Comparison of ENCODE assay signal across 1 cellular context in genomic region chr1:203520315-203520714, GRCh38.
TF ChIP-seq lines count a peak whose summit lies in the region.

No MANE protein-coding gene starts in this region.

TF ChIP-seq in K562, 482 proteins besides CTCF, POLR2A, EP300 and RAD21:
- TF ChIP-seq SMAD3 (CRISPR knock-in tag; conservative IDR thresholded peaks at IDR 0.05) (no peak), POLR2H (tag; IDR thresholded peaks at IDR 0.05; ENCODE audit: low read depth) (no peak), SMARCE1 (IDR thresholded peaks at IDR 0.05) (no peak), POLR2G (IDR thresholded peaks at IDR 0.05; ENCODE audit: low read depth, low read length) (no peak), FOXK1 (CRISPR knock-in tag; IDR thresholded peaks at IDR 0.05; ENCODE audit: borderline replicate concordance) (no peak), JUND (IDR thresholded peaks at IDR 0.05; ENCODE audit: borderline replicate concordance, low read depth, low read length) (no peak), JUND (tag; IDR thresholded peaks at IDR 0.05; ENCODE audit: borderline replicate concordance, low read depth, low read length) (0 out of 3 replicates have a peak, but pooled peaks have one; percentile 25), FOS (IDR thresholded peaks at IDR 0.05; ENCODE audit: extremely low read depth, insufficient read length) (no peak), PHF21A (IDR thresholded peaks at IDR 0.05; ENCODE audit: borderline replicate concordance, low read depth) (no peak), TGIF2 (CRISPR knock-in tag; IDR thresholded peaks at IDR 0.05) (no peak), SIX5 (IDR thresholded peaks at IDR 0.05; ENCODE audit: borderline replicate concordance in 1 of 2, insufficient read depth in 1 of 2, low read depth in 1 of 2, low read length in 2 of 2) (no peak), HOXB6 (CRISPR knock-in tag; IDR thresholded peaks at IDR 0.05; ENCODE audit: borderline replicate concordance) (no peak), MECOM (CRISPR knock-in tag; IDR thresholded peaks at IDR 0.05) (no peak), ATF7 (IDR thresholded peaks at IDR 0.05) (peak; percentile 36; the same call in 1 of the 2 replicates), ATF3 (IDR thresholded peaks at IDR 0.05) (peak; percentile 74), ATF3 (CRISPR knock-in tag; conservative IDR thresholded peaks at IDR 0.05) (no peak), HDAC6 (IDR thresholded peaks at IDR 0.05; ENCODE audit: low read depth, low read length) (no peak), MYNN (IDR thresholded peaks at IDR 0.05) (no peak), MYNN (CRISPR knock-in tag; IDR thresholded peaks at IDR 0.05) (no peak), ID3 (CRISPR knock-in tag; IDR thresholded peaks at IDR 0.05) (no peak), ID3 (tag; IDR thresholded peaks at IDR 0.05) (no peak), NKRF (IDR thresholded peaks at IDR 0.05; ENCODE audit: borderline replicate concordance) (no peak), ZBTB49 (CRISPR knock-in tag; IDR thresholded peaks at IDR 0.05; ENCODE audit: borderline replicate concordance) (no peak), ILF3 (IDR thresholded peaks at IDR 0.05; ENCODE audit: borderline replicate concordance) (no peak), MAFF (IDR thresholded peaks at IDR 0.05; ENCODE audit: low read length) (no peak)
TF ChIP-seq in K562: peak in this region for 3.
